19 cellular contexts compared by ENCODE assay signal in the genomic region with DNA sequence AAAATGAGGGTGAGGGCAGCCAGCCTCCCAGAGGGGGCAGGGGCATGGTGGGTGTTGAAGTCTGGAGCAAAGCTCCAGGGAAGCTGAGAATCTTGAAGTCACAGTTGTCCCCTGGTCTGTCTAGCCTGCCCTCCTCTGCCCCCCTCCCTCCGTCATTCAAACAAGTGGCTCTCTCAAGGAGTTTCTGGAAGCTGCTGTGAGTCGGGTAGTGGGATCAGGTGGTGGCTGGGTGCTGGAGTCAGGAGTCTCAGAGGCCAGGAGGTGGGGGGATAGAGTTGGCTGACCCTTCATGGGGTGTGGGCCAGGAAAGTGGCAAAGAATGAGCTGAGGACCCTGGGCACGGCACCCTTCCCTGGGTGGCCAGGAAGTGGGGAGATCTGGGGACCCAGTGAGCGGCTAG. TPM values are rescaled to one million over a fixed set of nuclear protein-coding genes. Genes with fewer than 3 reads are reported as not detected.
DNase-seq lines count a peak whose midpoint lies in the region; FAIRE-seq and TF ChIP-seq lines count a peak whose summit lies in the region.
"Had no signal": no experiment of that assay in that cellular context is flagged by ENCODE, and none has a peak within 500 bp of the region (broad histone marks: within the 10 kb centered on the region; RNA-seq: fewer than 3 reads in every experiment).

No MANE protein-coding gene starts in this region.

- H3K4me1 ChIP-seq in endothelial cell of umbilical vein (ENCODE audit: control insufficient read depth, extremely low read depth, insufficient read depth, low read length) = no peaks in the 10 kb centered on the region
- H3K4me1 ChIP-seq in skeletal muscle satellite cell (ENCODE audit: control insufficient read depth, insufficient read depth, low read length) = peaks cover 36% of the 10 kb centered on the region

- no peaks in the 10 kb centered on the region for H3K79me2 ChIP-seq in endothelial cell of umbilical vein (ENCODE audit: control insufficient read depth, insufficient read depth, low read length)

- no TSS peak for BruUV-seq in endothelial cell of umbilical vein (replicated peaks; lab: Mats Ljungman, UMichigan)

- POLR2A ChIA-PET in endothelial cell of umbilical vein (lab: Charles Lee) = no interaction called here

- H3K9me3 ChIP-seq in endothelial cell of umbilical vein (replicated peaks; ENCODE audit: control insufficient read depth, insufficient read depth, low read length) (no peaks in the 10 kb centered on the region), skeletal muscle satellite cell (replicated peaks; ENCODE audit: low read length) (no peaks in the 10 kb centered on the region)
- H3K9me3 ChIP-seq: tibial nerve had no signal

- intact Hi-C loops in endothelial cell of umbilical vein (cut with micrococcal nuclease) = no loop called here

- H3K36me3 ChIP-seq in endothelial cell of umbilical vein (ENCODE audit: control insufficient read depth in 2 of 2, extremely low read depth in 1 of 2, insufficient read depth in 2 of 2, low read length in 2 of 2) = no peaks in the 10 kb centered on the region
- no peaks in the 10 kb centered on the region for H3K36me3 ChIP-seq in skeletal muscle satellite cell (ENCODE audit: insufficient read depth, low read length)
- H3K36me3 ChIP-seq: tibial nerve had no signal

- H4K20me1 ChIP-seq in endothelial cell of umbilical vein (replicated peaks; ENCODE audit: control insufficient read depth, extremely low read depth, insufficient read depth, low read length) = no peaks in the 10 kb centered on the region

- H3K27me3 ChIP-seq in endothelial cell of umbilical vein (ENCODE audit: control insufficient read depth in 2 of 2, insufficient read depth in 2 of 2, low read length in 2 of 2) (peaks cover 60 to 67% of the 10 kb centered on the region in 2 experiments), skeletal muscle satellite cell (ENCODE audit: control insufficient read depth, insufficient read depth, low read length) (peaks cover 62% of the 10 kb centered on the region)

- no peak for TF ChIP-seq CTCF in endothelial cell of umbilical vein (IDR thresholded peaks at IDR 0.05; ENCODE audit: extremely low read depth in 1 of 2, insufficient read depth in 1 of 2, low read depth in 1 of 2, low read length in 2 of 2)

- no peak overlapping the region for H3K27ac ChIP-seq in endothelial cell of umbilical vein (ENCODE audit: insufficient read depth, low read depth, low read length)
- H3K27ac ChIP-seq: tibial nerve had no signal

- no peaks in the 10 kb centered on the region for H3K9me1 ChIP-seq in endothelial cell of umbilical vein (replicated peaks; ENCODE audit: control insufficient read depth, extremely low read depth, insufficient read depth, low read length)

- H3K9ac ChIP-seq in endothelial cell of umbilical vein (replicated peaks; ENCODE audit: extremely low read depth, insufficient read depth, low read length) = no peak overlapping the region
- no peak overlapping the region for H3K9ac ChIP-seq in skeletal muscle satellite cell (ENCODE audit: low read depth, low read length)

- no peak for TF ChIP-seq POLR2A in endothelial cell of umbilical vein (IDR thresholded peaks at IDR 0.05; ENCODE audit: low read depth, low read length)

- FAIRE-seq in endothelial cell of umbilical vein (lab: Jason Lieb, UNC) = no peak
- FAIRE-seq: GM12892 had no signal

- H2AFZ ChIP-seq in endothelial cell of umbilical vein (ENCODE audit: low read depth, low read length) = no peak overlapping the region

- dilution Hi-C loops in endothelial cell of umbilical vein (cut with MboI; ENCODE audit: extremely low pct_ligation_motif_present, low sequenced_read_pairs) = no loop called here

- CTCF ChIA-PET in endothelial cell of umbilical vein (lab: Charles Lee) = interaction anchor here (1.2 to 6.6 kb wide), 3 partner anchors 9 to 18 kb away, joined by 3 to 39 read pairs (median 8); a partner anchor contains a TSS

- H3K4me3 ChIP-seq in endothelial cell of umbilical vein (replicated peaks in 1 of 3; ENCODE audit: insufficient read depth in 1 of 3, low read depth in 1 of 3, low read length in 3 of 3) (no peak overlapping the region), skeletal muscle satellite cell (ENCODE audit: low read length) (no peak overlapping the region)
- H3K4me3 ChIP-seq: tibial nerve had no signal

- no peak overlapping the region for H3K4me2 ChIP-seq in endothelial cell of umbilical vein (ENCODE audit: insufficient read depth, low read length)
- H3K4me2 ChIP-seq in skeletal muscle satellite cell (ENCODE audit: low read length) = peak overlapping the region; percentile 50

- DNase-seq in DMS79 treated with DMSO at 0.1 percent for 48 hours (lab: John Stamatoyannopoulos, UW) (peak; percentile 8), DMS79 (lab: John Stamatoyannopoulos, UW) (no peak), OCI-M1 (lab: John Stamatoyannopoulos, UW) (peak; percentile 66), endothelial cell of umbilical vein (ENCODE audit: low read depth, low spot score) (no peak), NCI-H1694 (lab: John Stamatoyannopoulos, UW) (no peak), NCI-H1105 treated with DMSO at 0.1 percent for 48 hours (lab: John Stamatoyannopoulos, UW) (no peak), NCI-H2227 treated with DMSO at 0.1 percent for 48 hours (lab: John Stamatoyannopoulos, UW) (no peak)
- DNase-seq: 8988T; activated CD4-positive, alpha-beta T cell treated with anti-CD3 and anti-CD28 coated beads for 4 hours; activated T-cell treated with anti-CD3 and anti-CD28 coated beads for 4 hours; central memory CD4-positive, alpha-beta T cell; foreskin melanocyte; mammary epithelial cell had no signal

TF ChIP-seq in endothelial cell of umbilical vein, 7 proteins besides CTCF, POLR2A, EP300 and RAD21 (continues in another document):
- TF ChIP-seq FOS (IDR thresholded peaks at IDR 0.05; ENCODE audit: borderline replicate concordance, insufficient read depth, low read length) (no peak), EZH2 (IDR thresholded peaks at IDR 0.05; ENCODE audit: borderline replicate concordance, low read depth, low read length, severe bottlenecking) (peak; percentile 27), GATA2 (IDR thresholded peaks at IDR 0.05; ENCODE audit: insufficient read depth, insufficient read length, low read depth, low read length) (no peak), MYC (IDR thresholded peaks at IDR 0.05; ENCODE audit: low read depth, low read length) (no peak)

RNA-seq across cellular contexts. Expression of gene ASIC4, which starts 0.5 kb away (rescaled TPM):
- not detected in 2 replicates for total RNA-seq in endothelial cell of umbilical vein
- polyA plus RNA-seq in endothelial cell of umbilical vein = not detected in 2 replicates
- not detected in 2 replicates for polyA plus RNA-seq in endothelial cell of umbilical vein (2011; cell fraction: cytosol; rRNA removed)
- polyA plus RNA-seq in endothelial cell of umbilical vein (2011; cell fraction: nucleus; rRNA removed) = 0.05 TPM in 1 of 2 replicates, not detected in the other
- not detected in 2 replicates for polyA plus RNA-seq in endothelial cell of umbilical vein (2012)
- 0.08 and 0.83 TPM in 2 replicates for polyA minus RNA-seq in endothelial cell of umbilical vein
- not detected for polyA minus RNA-seq in endothelial cell of umbilical vein (2011; cell fraction: cytosol; rRNA and poly(A)+ RNA removed)
- 0.14 TPM in 1 of 2 replicates, not detected in the other for polyA minus RNA-seq in endothelial cell of umbilical vein (2011; cell fraction: nucleus; rRNA and poly(A)+ RNA removed)
- total RNA-seq in skeletal muscle satellite cell (2012; rRNA removed) = not detected in 2 replicates
- total RNA-seq: Right ventricle myocardium inferior had no signal
- polyA plus RNA-seq: IgD-negative memory B cell had no signal

RNA-seq across cellular contexts. Expression of gene GMPPA, which starts 15.1 kb away (rescaled TPM):
- 34.1 and 39.1 TPM in 2 replicates for total RNA-seq in endothelial cell of umbilical vein
- 104 and 126 TPM in 2 replicates for polyA plus RNA-seq in endothelial cell of umbilical vein
- 56.3 and 59.4 TPM in 2 replicates for polyA plus RNA-seq in endothelial cell of umbilical vein (2011; cell fraction: cytosol; rRNA removed)
- 114 and 130 TPM in 2 replicates for polyA plus RNA-seq in endothelial cell of umbilical vein (2011; cell fraction: nucleus; rRNA removed)
- polyA plus RNA-seq in endothelial cell of umbilical vein (2012) = 45.4 and 47.2 TPM in 2 replicates
- 68.7 and 80.4 TPM in 2 replicates for polyA minus RNA-seq in endothelial cell of umbilical vein
- polyA minus RNA-seq in endothelial cell of umbilical vein (2011; cell fraction: cytosol; rRNA and poly(A)+ RNA removed) = 21.7 TPM
- 17.2 and 32.6 TPM in 2 replicates for polyA minus RNA-seq in endothelial cell of umbilical vein (2011; cell fraction: nucleus; rRNA and poly(A)+ RNA removed)
- 51.2 and 71.9 TPM in 2 replicates for total RNA-seq in skeletal muscle satellite cell (2012; rRNA removed)

RNA-seq across cellular contexts. Expression of gene CHPF, which starts 29.8 kb away (rescaled TPM):
- 0.24 and 0.30 TPM in 2 replicates for total RNA-seq in endothelial cell of umbilical vein
- 0.32 and 0.72 TPM in 2 replicates for polyA plus RNA-seq in endothelial cell of umbilical vein
- polyA plus RNA-seq in endothelial cell of umbilical vein (2011; cell fraction: cytosol; rRNA removed) = 0.21 and 0.25 TPM in 2 replicates
- polyA plus RNA-seq in endothelial cell of umbilical vein (2011; cell fraction: nucleus; rRNA removed) = 0.10 and 0.16 TPM in 2 replicates
- 0.46 and 2.0 TPM in 2 replicates for polyA plus RNA-seq in endothelial cell of umbilical vein (2012)
- 0.24 and 0.36 TPM in 2 replicates for polyA minus RNA-seq in endothelial cell of umbilical vein
- polyA minus RNA-seq in endothelial cell of umbilical vein (2011; cell fraction: cytosol; rRNA and poly(A)+ RNA removed) = 27.1 TPM
- polyA minus RNA-seq in endothelial cell of umbilical vein (2011; cell fraction: nucleus; rRNA and poly(A)+ RNA removed) = 0.24 TPM in 1 of 2 replicates, not detected in the other
- total RNA-seq in skeletal muscle satellite cell (2012; rRNA removed) = 130 and 146 TPM in 2 replicates

RNA-seq across cellular contexts. Expression of gene TMEM198, which starts 30.0 kb away (rescaled TPM):
- total RNA-seq in endothelial cell of umbilical vein = not detected in 2 replicates
- not detected in 2 replicates for polyA plus RNA-seq in endothelial cell of umbilical vein
- not detected in 2 replicates for polyA plus RNA-seq in endothelial cell of umbilical vein (2011; cell fraction: cytosol; rRNA removed)
- polyA plus RNA-seq in endothelial cell of umbilical vein (2011; cell fraction: nucleus; rRNA removed) = not detected in 2 replicates
- polyA plus RNA-seq in endothelial cell of umbilical vein (2012) = not detected in 2 replicates
- polyA minus RNA-seq in endothelial cell of umbilical vein = not detected in 2 replicates
- polyA minus RNA-seq in endothelial cell of umbilical vein (2011; cell fraction: cytosol; rRNA and poly(A)+ RNA removed) = 1.2 TPM
- polyA minus RNA-seq in endothelial cell of umbilical vein (2011; cell fraction: nucleus; rRNA and poly(A)+ RNA removed) = not detected in 2 replicates
- total RNA-seq in skeletal muscle satellite cell (2012; rRNA removed) = 0.51 and 1.3 TPM in 2 replicates

RNA-seq across cellular contexts. Expression of gene OBSL1, which starts 57.6 kb away (rescaled TPM):
- 8.0 and 16.7 TPM in 2 replicates for total RNA-seq in endothelial cell of umbilical vein
- polyA plus RNA-seq in endothelial cell of umbilical vein = 20.4 and 20.7 TPM in 2 replicates
- 11.0 and 16.3 TPM in 2 replicates for polyA plus RNA-seq in endothelial cell of umbilical vein (2011; cell fraction: cytosol; rRNA removed)
- 62.3 and 82.6 TPM in 2 replicates for polyA plus RNA-seq in endothelial cell of umbilical vein (2011; cell fraction: nucleus; rRNA removed)
- 5.8 and 12.1 TPM in 2 replicates for polyA plus RNA-seq in endothelial cell of umbilical vein (2012)
- 16.3 and 22.4 TPM in 2 replicates for polyA minus RNA-seq in endothelial cell of umbilical vein
- 21.9 TPM for polyA minus RNA-seq in endothelial cell of umbilical vein (2011; cell fraction: cytosol; rRNA and poly(A)+ RNA removed)
- 9.1 and 23.4 TPM in 2 replicates for polyA minus RNA-seq in endothelial cell of umbilical vein (2011; cell fraction: nucleus; rRNA and poly(A)+ RNA removed)
- 24.6 and 34.5 TPM in 2 replicates for total RNA-seq in skeletal muscle satellite cell (2012; rRNA removed)
- total RNA-seq: T-helper 2 cell treated with Interferon-gamma antibody and Interleukin-4, amounts not matched to agents 100 ng/mL and 5 ng/mL, for 36 hours had no signal
- polyA plus RNA-seq: IgD-negative memory B cell had no signal

Comparison
In these comparisons a context has a peak if more than half of its experiments do, and no peak if none do; other contexts are left out.
1. DNase-seq: peak in DMS79 treated with DMSO at 0.1 percent for 48 hours (single experiment) and OCI-M1 (single experiment); none in DMS79 (single experiment), endothelial cell of umbilical vein (single experiment), NCI-H1694 (single experiment), NCI-H1105 treated with DMSO at 0.1 percent for 48 hours (single experiment) and NCI-H2227 treated with DMSO at 0.1 percent for 48 hours (single experiment).